8 cellular contexts compared by ENCODE assay signal in the genomic region with DNA sequence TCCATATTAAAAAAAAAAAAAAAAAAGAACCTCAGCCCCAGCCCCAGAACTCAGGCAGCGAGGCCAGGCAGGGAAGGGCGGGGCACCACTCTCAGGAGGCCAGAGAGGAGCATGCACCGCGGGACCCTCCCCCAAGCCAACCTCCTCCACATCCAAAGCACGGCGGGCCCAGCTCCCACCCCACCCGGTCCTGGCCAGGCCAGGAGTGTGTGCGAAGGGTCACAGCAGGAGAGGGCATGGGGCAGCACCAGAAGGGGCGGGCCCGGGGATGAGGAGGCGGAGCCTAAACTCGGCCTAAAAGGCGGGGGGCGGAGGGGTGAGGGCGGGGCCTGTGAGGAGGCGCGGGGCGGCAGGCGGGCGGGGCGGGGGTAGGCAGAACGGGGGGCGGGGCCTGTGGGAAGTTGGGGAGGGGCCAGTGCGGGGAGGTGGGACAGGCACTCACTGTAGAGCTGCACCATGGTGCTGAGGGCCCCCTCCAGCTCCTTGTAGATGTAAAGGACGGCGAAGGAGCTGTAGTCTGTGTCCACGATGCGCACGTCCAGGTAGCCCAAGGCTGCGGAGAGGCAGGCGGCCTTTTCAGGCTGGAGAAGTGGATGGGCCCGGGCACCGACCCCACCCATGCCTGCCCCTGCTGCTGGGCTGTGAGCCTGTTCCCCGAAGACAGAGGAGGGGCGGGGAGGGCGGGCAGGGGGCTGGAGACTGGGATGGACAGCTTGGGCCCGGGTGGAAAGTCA. TPM values are rescaled to one million over a fixed set of nuclear protein-coding genes. Genes with fewer than 3 reads are reported as not detected.
A peak's percentile ranks its signal among the peaks of the same experiment; 100 is the strongest.
DNase-seq lines count a peak whose midpoint lies in the region; ATAC-seq and TF ChIP-seq lines count a peak whose summit lies in the region.

No MANE protein-coding gene starts in this region.

- intact Hi-C loops in uterus (cut with DNase I; ENCODE audit: low total_unique reads): no loop called here

- CTCF ChIA-PET in HEK293T (lab: Yijun Ruan, JAX): interaction anchor here (0.6 to 1.0 kb wide), 3 partner anchors 21 to 284 kb away, joined by 3 read pairs; no protein-coding TSS in a partner anchor

- TF ChIP-seq CTCF in 22Rv1 (IDR thresholded peaks at IDR 0.05) (0 out of 2 replicates have a peak, but pooled peaks have one; percentile 5), uterus (IDR thresholded peaks at IDR 0.05) (no peak), HFFc6 (IDR thresholded peaks at IDR 0.05) (no peak)

- H3K4me3 Mint-ChIP-seq in HFFc6: no peak overlapping the region

- H3K4me3 ChIP-seq in iPS-15b (ENCODE audit: low read depth, low read length): peak overlapping the region; percentile 13
- H3K4me3 ChIP-seq in uterus: no peak overlapping the region

- H3K27ac ChIP-seq in 22Rv1 (peak overlapping the region; percentile 40; the same call in 1 of the 2 replicates), uterus (no peak overlapping the region)

- peaks cover 9% of the 10 kb centered on the region for H3K27me3 Mint-ChIP-seq in HFFc6 (ENCODE audit: insufficient read depth)

- no peak overlapping the region for H3K9ac ChIP-seq in iPS-15b (ENCODE audit: low read depth, low read length)

- H3K36me3 ChIP-seq in iPS-15b (ENCODE audit: control insufficient read depth, insufficient read depth, low read length) (no peaks in the 10 kb centered on the region), uterus (no peaks in the 10 kb centered on the region)

- POLR2A ChIA-PET in HEK293T (lab: Yijun Ruan, JAX): interaction anchor here (0.6 to 1.2 kb wide), 3 partner anchors 16 to 35 kb away, joined by 3 to 5 read pairs (median 3); no protein-coding TSS in a partner anchor

- H3K27me3 ChIP-seq in iPS-15b (ENCODE audit: control insufficient read depth, insufficient read depth, low read length): no peaks in the 10 kb centered on the region
- no peaks in the 10 kb centered on the region for H3K27me3 ChIP-seq in uterus

- no peaks in the 10 kb centered on the region for H3K36me3 Mint-ChIP-seq in HFFc6 (ENCODE audit: low read depth)

- 0 out of 2 replicates have a peak, but pooled peaks cover 6% of the 10 kb centered on the region for H3K4me1 Mint-ChIP-seq in HFFc6 (ENCODE audit: low read depth)

- DNase-seq in HEK293T (ENCODE audit: extremely low spot score) (peak; percentile 90), uterus (peak; percentile 31 to 39), HFFc6 (no peak), 8988T (no peak)
- peak; percentile 66 to 68 for DNase-seq in activated CD4-positive, alpha-beta T cell treated with anti-CD3 and anti-CD28 coated beads, Interleukin-2, amount 50 U/mL, for 48 hours

- no peak for ATAC-seq in GM19324 (IDR thresholded peaks at IDR 0.05; ENCODE audit: low FRiP score, unreplicated experiment)

- TF ChIP-seq POLR2A in uterus (IDR thresholded peaks at IDR 0.05): no peak

- H3K27ac Mint-ChIP-seq in HFFc6: no peak overlapping the region

- no peaks in the 10 kb centered on the region for H3K9me3 Mint-ChIP-seq in HFFc6

- H3K4me1 ChIP-seq in iPS-15b (ENCODE audit: control insufficient read depth, insufficient read depth, low read length): peaks cover 2% of the 10 kb centered on the region
- no peaks in the 10 kb centered on the region for H3K4me1 ChIP-seq in uterus

- H3K9me3 ChIP-seq in iPS-15b (ENCODE audit: control insufficient read depth, insufficient read depth, low read length) (no peaks in the 10 kb centered on the region), uterus (no peaks in the 10 kb centered on the region)

TF ChIP-seq in HEK293T, 16 proteins besides CTCF, POLR2A, EP300 and RAD21:
- TF ChIP-seq CTBP1 (IDR thresholded peaks at IDR 0.05; ENCODE audit: borderline replicate concordance): no peak
- TF ChIP-seq L3MBTL2 (conservative IDR thresholded peaks at IDR 0.05): 0 out of 2 replicates have a peak, but pooled peaks have one; percentile 23
- no peak for TF ChIP-seq NFRKB (IDR thresholded peaks at IDR 0.05)
- no peak for TF ChIP-seq FOXM1 (IDR thresholded peaks at IDR 0.05; ENCODE audit: borderline replicate concordance)
- no peak for TF ChIP-seq FOXA1 (IDR thresholded peaks at IDR 0.05)
- TF ChIP-seq ELF4 (IDR thresholded peaks at IDR 0.05): no peak
- TF ChIP-seq BHLHE40 (IDR thresholded peaks at IDR 0.05; ENCODE audit: borderline replicate concordance): no peak
- TF ChIP-seq, protein P1, sequence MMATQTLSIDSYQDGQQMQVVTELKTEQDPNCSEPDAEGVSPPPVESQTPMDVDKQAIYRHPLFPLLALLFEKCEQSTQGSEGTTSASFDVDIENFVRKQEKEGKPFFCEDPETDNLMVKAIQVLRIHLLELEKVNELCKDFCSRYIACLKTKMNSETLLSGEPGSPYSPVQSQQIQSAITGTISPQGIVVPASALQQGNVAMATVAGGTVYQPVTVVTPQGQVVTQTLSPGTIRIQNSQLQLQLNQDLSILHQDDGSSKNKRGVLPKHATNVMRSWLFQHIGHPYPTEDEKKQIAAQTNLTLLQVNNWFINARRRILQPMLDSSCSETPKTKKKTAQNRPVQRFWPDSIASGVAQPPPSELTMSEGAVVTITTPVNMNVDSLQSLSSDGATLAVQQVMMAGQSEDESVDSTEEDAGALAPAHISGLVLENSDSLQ (IDR thresholded peaks at IDR 0.05): no peak
- TF ChIP-seq HDGF (IDR thresholded peaks at IDR 0.05; ENCODE audit: borderline replicate concordance): no peak
- TF ChIP-seq ZNF384 (IDR thresholded peaks at IDR 0.05): peak; percentile 95
- TF ChIP-seq SUZ12 (IDR thresholded peaks at IDR 0.05): no peak
- TF ChIP-seq TARDBP (IDR thresholded peaks at IDR 0.05): no peak

RNA-seq across cellular contexts. Expression of gene LCN15, which starts 1.2 kb away (rescaled TPM):
- total RNA-seq in uterus: not detected
- not detected for total RNA-seq in HFFc6 (2021; fragmentation: NEBNext Ultra II Directional; extraction: Animal tissue kit (Norgen Biotek cat#: 25700))

RNA-seq across cellular contexts. Expression of gene LCN8, which starts 5.0 kb away (rescaled TPM):
- total RNA-seq in uterus: under 1 TPM in 1 of 4 donors, not detected in 3; 0.27 TPM
- not detected for total RNA-seq in HFFc6 (2021; fragmentation: NEBNext Ultra II Directional; extraction: Animal tissue kit (Norgen Biotek cat#: 25700))

RNA-seq across cellular contexts. Expression of gene LCN6, which starts 14.8 kb away (rescaled TPM):
- total RNA-seq in uterus: 100 to 1,000 TPM in 2 of 4 donors, 10 to 100 TPM in 1, 1 to 10 TPM in 1; 1.2 to 164 (median 89.7) TPM
- total RNA-seq in HFFc6 (2021; fragmentation: NEBNext Ultra II Directional; extraction: Animal tissue kit (Norgen Biotek cat#: 25700)): not detected

RNA-seq across cellular contexts. Expression of gene LCN10, which starts 20.3 kb away (rescaled TPM):
- 10 to 100 TPM in 3 of 4 donors, under 1 TPM in 1; 0.55 to 81.4 (median 20.4) TPM for total RNA-seq in uterus
- total RNA-seq in HFFc6 (2021; fragmentation: NEBNext Ultra II Directional; extraction: Animal tissue kit (Norgen Biotek cat#: 25700)): not detected

RNA-seq across cellular contexts. Expression of gene TMEM141, which starts 28.1 kb away (rescaled TPM):
- 10 to 100 TPM in 3 of 4 donors, 1 to 10 TPM in 1; 3.5 to 48.9 (median 32.0) TPM for total RNA-seq in uterus
- total RNA-seq in HFFc6 (2021; fragmentation: NEBNext Ultra II Directional; extraction: Animal tissue kit (Norgen Biotek cat#: 25700)): 10 to 100 TPM; 46.1 to 62.2 (median 52.6) TPM

Comparison
In these comparisons a context has a peak if more than half of its experiments do, and no peak if none do; other contexts are left out.
1. DNase-seq: peak in HEK293T (single experiment), activated CD4-positive, alpha-beta T cell treated with anti-CD3 and anti-CD28 coated beads, Interleukin-2, amount 50 U/mL, for 48 hours (2 of 2) and uterus (2 of 2); none in HFFc6 (single experiment) and 8988T (single experiment).